ENCODE assay signal across 8 cellular contexts in the genomic region with DNA sequence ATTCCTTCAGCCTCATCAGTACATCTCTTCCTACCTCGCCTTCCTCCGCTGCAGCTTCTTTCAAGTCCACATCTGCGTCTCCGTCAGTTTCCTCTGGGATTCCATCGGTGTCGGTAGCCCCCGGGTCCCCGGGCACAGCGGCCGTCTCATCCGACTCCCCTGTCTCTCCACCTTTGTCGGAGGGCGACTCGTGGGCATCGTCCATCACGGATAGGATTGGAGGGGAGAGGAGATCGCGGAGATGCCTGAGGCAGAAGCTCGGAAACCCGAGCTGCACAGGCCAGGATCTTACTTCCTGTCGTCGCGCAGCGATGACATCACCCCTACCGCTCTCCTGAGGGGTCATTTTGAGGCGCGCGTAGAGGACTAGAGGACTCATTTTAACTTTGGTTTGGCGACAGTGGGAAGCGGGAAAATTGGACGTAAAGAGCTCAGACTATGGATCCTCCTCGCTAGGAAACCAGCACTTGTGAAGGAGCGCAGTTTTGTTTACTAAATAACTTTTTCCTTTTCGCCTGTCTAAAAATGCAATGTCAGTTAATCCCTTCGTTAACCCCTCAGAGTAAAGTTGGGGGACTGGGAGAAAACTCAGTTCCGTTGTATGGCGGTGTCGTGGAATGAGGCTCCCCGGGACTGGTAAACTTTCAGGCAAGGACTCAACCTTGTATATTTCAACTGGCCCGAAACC. TPM values are rescaled to one million over a fixed set of nuclear protein-coding genes. Genes with fewer than 3 reads are reported as not detected.
DNase-seq lines count a peak whose midpoint lies in the region; ATAC-seq and TF ChIP-seq lines count a peak whose summit lies in the region.

A gene with protein sequence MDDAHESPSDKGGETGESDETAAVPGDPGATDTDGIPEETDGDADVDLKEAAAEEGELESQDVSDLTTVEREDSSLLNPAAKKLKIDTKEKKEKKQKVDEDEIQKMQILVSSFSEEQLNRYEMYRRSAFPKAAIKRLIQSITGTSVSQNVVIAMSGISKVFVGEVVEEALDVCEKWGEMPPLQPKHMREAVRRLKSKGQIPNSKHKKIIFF (minus strand): TSS at position 290 of the 688 bp plus-strand sequence. CDS start 85 bp downstream, at position 205.

- no peaks in the 10 kb centered on the region for H3K9me3 ChIP-seq in upper lobe of left lung

- H3K4me3 ChIP-seq in upper lobe of left lung, result peak within 1 kb of the TSS; percentile 87 to 94 (median 91)

- H3K36me3 ChIP-seq in upper lobe of left lung, result no peaks in the 10 kb centered on the region

- H3K27ac ChIP-seq in upper lobe of left lung, result peak within 1 kb of the TSS; percentile 86 to 93 (median 90)

- H3K4me1 ChIP-seq in upper lobe of left lung, result peaks cover 29 to 54% (median 32%) of the 10 kb centered on the region in 4 donors

- in situ Hi-C loops in GM13976 (cut with MboI; ENCODE audit: low sequenced_read_pairs, unreplicated experiment), result no loop called here

- peak in 3 of 4 donors; percentile 51 to 83 (median 81) for TF ChIP-seq POLR2A in upper lobe of left lung (IDR thresholded peaks at IDR 0.05)

- peak; percentile 87 for DNase-seq in GM13976 (ENCODE audit: low spot score)
- peak; percentile 68 for DNase-seq in NCI-H187 treated with DMSO at 0.1 percent for 48 hours (lab: John Stamatoyannopoulos, UW)
- DNase-seq in T-helper 2 cell, result peak; percentile 68 to 95 (median 84)
- DNase-seq in amygdala (lab: John Stamatoyannopoulos, UW), result peak; percentile 57 to 94 (median 84)
- peak; percentile 96 for DNase-seq in left cardiac atrium
- DNase-seq in posterior vena cava (ENCODE audit: low spot score), result peak; percentile 98
- peak; percentile 87 to 95 for DNase-seq in upper lobe of left lung

- TF ChIP-seq EP300 in upper lobe of left lung (IDR thresholded peaks at IDR 0.05), result peak in 1 of 4 donors; percentile 70

- H3K27me3 ChIP-seq in upper lobe of left lung, result no peaks in the 10 kb centered on the region

- intact Hi-C loops in left cardiac atrium (cut with DNase I), result loop anchor here in 1 of 2 donors (10.0 kb wide), 1 partner anchor 87 kb away; no protein-coding TSS in a partner anchor
- intact Hi-C loops in posterior vena cava (cut with DNase I), result loop anchor here in 1 of 2 donors (2.0 kb wide), 1 partner anchor 201 kb away; no protein-coding TSS in a partner anchor

- 1% methylated on average over 20 to 34 of the region's 40 CpGs for WGBS in upper lobe of left lung, 2 donors

- TF ChIP-seq CTCF in GM13976 (IDR thresholded peaks at IDR 0.05; ENCODE audit: borderline replicate concordance, control extremely low read depth, extremely low read depth, insufficient read depth, missing control alignments) (no peak), upper lobe of left lung (IDR thresholded peaks at IDR 0.05) (no peak)

- ATAC-seq in HG02938 (IDR thresholded peaks at IDR 0.05; ENCODE audit: unreplicated experiment) (peak; percentile 76), left cardiac atrium (peak; percentile 93), upper lobe of left lung (ENCODE audit: low FRiP score in 2 of 2) (peak; percentile 96)

RNA-seq across cellular contexts. Expression of the gene that starts here (rescaled TPM):
- 10 to 100 TPM; 16.6 to 20.5 TPM for total RNA-seq in left cardiac atrium
- total RNA-seq in posterior vena cava, result 10 to 100 TPM; 19.1 to 21.0 TPM
- 10 to 100 TPM; 15.4 to 35.6 (median 19.3) TPM for total RNA-seq in upper lobe of left lung

Comparison
In these comparisons a context has a peak if more than half of its experiments do, and no peak if none do; other contexts are left out.
1. Peak in every context shown above with its lines: DNase-seq, ATAC-seq, H3K4me3 ChIP-seq and H3K27ac ChIP-seq.